Comparison of ENCODE assay signal across 11 cellular contexts in the genomic region with DNA sequence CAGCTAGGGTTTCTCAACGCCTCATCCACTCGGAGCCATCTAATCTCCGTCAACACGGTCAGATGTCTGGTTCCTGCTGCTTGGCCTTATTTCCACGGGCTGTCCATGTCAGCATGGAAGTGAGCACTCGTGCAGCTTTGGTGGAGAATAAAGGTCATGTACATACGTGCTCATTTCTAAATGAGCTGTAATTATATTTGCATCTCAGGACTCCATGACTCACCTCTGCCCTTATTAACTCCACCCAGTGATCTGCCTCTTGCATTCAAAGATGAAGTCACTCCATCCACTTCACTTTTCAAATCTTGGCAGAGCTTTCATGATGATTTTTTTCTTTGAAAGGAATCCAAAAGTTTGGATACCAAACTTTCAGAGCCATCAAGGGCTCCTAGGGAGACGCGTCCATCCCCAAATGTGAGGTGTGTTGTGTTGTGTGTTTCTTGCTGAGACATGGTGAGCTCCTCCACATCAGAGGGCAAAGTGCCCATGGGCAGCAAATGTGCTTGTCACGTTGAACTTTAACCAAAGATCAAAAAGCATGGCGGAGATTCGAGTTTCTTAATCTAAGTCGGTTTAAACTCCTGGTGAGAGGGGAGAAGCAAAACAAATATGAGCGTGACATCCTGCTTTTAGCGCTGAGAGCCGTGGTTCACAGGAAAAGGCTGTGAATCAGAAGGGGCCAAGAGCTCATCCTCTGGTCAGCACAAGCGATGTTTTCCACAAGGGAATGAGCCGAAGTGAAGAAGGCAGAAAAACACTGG.
DNase-seq lines count a peak whose midpoint lies in the region; ATAC-seq, FAIRE-seq and TF ChIP-seq lines count a peak whose summit lies in the region.
"Had no signal": no experiment of that assay in that cellular context is flagged by ENCODE, and none has a peak within 500 bp of the region (broad histone marks: within the 10 kb centered on the region; RNA-seq: fewer than 3 reads in every experiment).

No MANE protein-coding gene starts in this region.

- TF ChIP-seq CTCF in 22Rv1 (IDR thresholded peaks at IDR 0.05), result no peak
- no peak for TF ChIP-seq CTCF in astrocyte (IDR thresholded peaks at IDR 0.05; ENCODE audit: insufficient read depth, low read depth, low read length)
- no peak for TF ChIP-seq CTCF in ovary (IDR thresholded peaks at IDR 0.05)

- H2AFZ ChIP-seq in astrocyte (ENCODE audit: low read depth, low read length), result no peak overlapping the region

- peak; percentile 32 for FAIRE-seq in astrocyte (lab: Jason Lieb, UNC)

- H3K27ac ChIP-seq in 22Rv1, result peak overlapping the region; percentile 55
- peak overlapping the region; percentile 98 for H3K27ac ChIP-seq in astrocyte (ENCODE audit: low read depth, low read length)
- H3K27ac ChIP-seq in ovary, result no peak overlapping the region

- TF ChIP-seq EP300 in ovary (IDR thresholded peaks at IDR 0.05), result no peak

- WGBS in ovary, 3 donors, result 82 to 84% (median 84%) methylated on average over 18 of the region's 18 CpGs

- H3K9me3 Mint-ChIP-seq in astrocyte (ENCODE audit: unreplicated experiment), result peaks cover 3% of the 10 kb centered on the region
- H3K9me3 Mint-ChIP-seq: IgD-negative memory B cell had no signal

- H3K9ac ChIP-seq in astrocyte (ENCODE audit: low read length), result peak overlapping the region; percentile 75

- no peaks in the 10 kb centered on the region for H3K36me3 Mint-ChIP-seq in astrocyte (ENCODE audit: low read depth, unreplicated experiment)

- peak overlapping the region; percentile 98 for H3K27ac Mint-ChIP-seq in astrocyte (ENCODE audit: unreplicated experiment)
- H3K27ac Mint-ChIP-seq: IgD-negative memory B cell had no signal

- H3K4me1 ChIP-seq in astrocyte (ENCODE audit: insufficient read depth, low read length) (peaks cover 68% of the 10 kb centered on the region), ovary (ENCODE audit: insufficient read depth) (peaks cover 6% of the 10 kb centered on the region)

- ATAC-seq in left lobe of liver, result peak; percentile 64
- no peak for ATAC-seq in GM18861 (IDR thresholded peaks at IDR 0.05; ENCODE audit: unreplicated experiment)

- H3K9me3 ChIP-seq in astrocyte (ENCODE audit: insufficient read depth, low read depth, low read length) (no peaks in the 10 kb centered on the region), ovary (no peaks in the 10 kb centered on the region)

- no peak overlapping the region for H3K4me3 Mint-ChIP-seq in astrocyte (ENCODE audit: unreplicated experiment)
- H3K4me3 Mint-ChIP-seq: IgD-negative memory B cell had no signal

- peak overlapping the region; percentile 71 for H3K4me2 ChIP-seq in astrocyte (ENCODE audit: low read length)

- DNase-seq in GM03348 (ENCODE audit: low spot score), result peak; percentile 31
- peak; percentile 85 for DNase-seq in astrocyte (ENCODE audit: low read depth)
- peak; percentile 81 for DNase-seq in left lobe of liver (ENCODE audit: low spot score)
- no peak for DNase-seq in stimulated activated naive CD4-positive, alpha-beta T cell treated with Interleukin-2 at 50 U/mL for 16 hours (lab: John Stamatoyannopoulos, UW)
- DNase-seq in ovary, result no peak
- DNase-seq in effector CD8-positive, alpha-beta T cell (lab: John Stamatoyannopoulos, UW), result no peak
- DNase-seq: GF-D8, T-helper 1 cell had no signal

- TF ChIP-seq POLR2A in ovary (IDR thresholded peaks at IDR 0.05), result no peak

- intact Hi-C loops in ovary (cut with DNase I), result no loop called here

- H3K4me3 ChIP-seq in astrocyte (ENCODE audit: insufficient read depth, low read depth, low read length), result no peak overlapping the region
- no peak overlapping the region for H3K4me3 ChIP-seq in ovary

- H3K27me3 Mint-ChIP-seq in astrocyte (ENCODE audit: low read depth, unreplicated experiment), result no peaks in the 10 kb centered on the region

- H3K36me3 ChIP-seq in astrocyte (ENCODE audit: insufficient read depth, low read length) (no peaks in the 10 kb centered on the region), ovary (no peaks in the 10 kb centered on the region)

- H3K27me3 ChIP-seq in astrocyte (ENCODE audit: insufficient read depth, low read length), result no peaks in the 10 kb centered on the region
- H3K27me3 ChIP-seq in ovary, result no peaks in the 10 kb centered on the region

- H3K79me2 ChIP-seq in astrocyte (ENCODE audit: insufficient read depth, low read length), result no peaks in the 10 kb centered on the region

- H4K20me1 ChIP-seq in astrocyte (ENCODE audit: insufficient read depth, low read length), result no peaks in the 10 kb centered on the region

- peaks cover 56% of the 10 kb centered on the region for H3K4me1 Mint-ChIP-seq in astrocyte (ENCODE audit: low read depth, unreplicated experiment)

Comparison
In these comparisons a context has a peak if more than half of its experiments do, and no peak if none do; other contexts are left out.
1. H3K27ac ChIP-seq: peak in 22Rv1 (single experiment) and astrocyte (single experiment); none in ovary (0 of 2).
2. DNase-seq: peak in GM03348 (single experiment), astrocyte (single experiment) and left lobe of liver (single experiment); none in stimulated activated naive CD4-positive, alpha-beta T cell treated with Interleukin-2 at 50 U/mL for 16 hours (single experiment), ovary (0 of 5) and effector CD8-positive, alpha-beta T cell (single experiment).